In genomic region chr11:6538892-6539291, GRCh38 we compare ENCODE assay signal across 23 cellular contexts.
"Had no signal": no experiment of that assay in that cellular context is flagged by ENCODE, and none has a peak within 500 bp of the region (broad histone marks: within the 10 kb centered on the region; RNA-seq: fewer than 3 reads in every experiment).

No MANE protein-coding gene starts in this region.

- ATAC-seq: gastroesophageal sphincter; left cardiac atrium; left ventricle myocardium superior; mucosa of descending colon; natural killer cell treated with Interleukin-12 subunit alpha and Interleukin-12 subunit beta and Interleukin-15 and Interleukin-18, amount 100 ng/mL, for 72 hours; stimulated activated naive CD8-positive, alpha-beta T cell treated with anti-CD3 and anti-CD28 coated beads, Interleukin-15, Interleukin-2, amounts not matched to agents 100 U/mL and 50 U/mL, for 24 hours had no signal

- H3K4me3 ChIP-seq: gastroesophageal sphincter, hepatocyte, mucosa of descending colon, ovary, psoas muscle, right atrium auricular region, testis, transverse colon had no signal

- H3K4me3 Mint-ChIP-seq: activated CD4-positive, alpha-beta memory T cell treated with anti-CD3 and anti-CD28 coated beads for 36 hours; activated T-helper 1 cell treated with anti-CD3 and anti-CD28 coated beads, Interleukin-12 subunit alpha, Interleukin-12 subunit beta, Interleukin-2, Interleukin-4 antibody, amounts not matched to agents 30 ng/mL and 10 ng/mL and 1 ng/mL, durations not matched to agents 14 hours and 24 hours and 36 hours; natural killer cell treated with Interleukin-12 subunit alpha and Interleukin-12 subunit beta and Interleukin-15 and Interleukin-18, amount 100 ng/mL, for 72 hours had no signal

- H3K27ac ChIP-seq: epithelial cell of prostate, gastroesophageal sphincter, hepatocyte, ovary, psoas muscle, right atrium auricular region, testis, transverse colon had no signal

- DNase-seq: activated CD4-positive, alpha-beta memory T cell treated with anti-CD3 and anti-CD28 coated beads for 36 hours; activated CD4-positive, alpha-beta T cell treated with anti-CD3 and anti-CD28 coated beads for 4 hours; activated CD8-positive, alpha-beta memory T cell treated with anti-CD3 and anti-CD28 coated beads, Interleukin-2, amount 50 U/mL, for 4 hours; activated effector memory CD4-positive, alpha-beta T cell treated with anti-CD3 and anti-CD28 coated beads, Interleukin-2, amount 50 U/mL, for 16 hours; activated naive CD4-positive, alpha-beta T cell treated with anti-CD3 and anti-CD28 coated beads, Interleukin-2, amount 50 U/mL, for 16 hours; activated T-cell treated with anti-CD3 and anti-CD28 coated beads, Interleukin-2, amount 50 U/mL, for 1 hour; effector CD8-positive, alpha-beta T cell; left cardiac atrium; left ventricle myocardium superior; mucosa of descending colon; ovary; psoas muscle; stimulated activated CD4-positive, alpha-beta T cell treated with anti-CD3 and anti-CD28 coated beads, Interleukin-12 subunit alpha, Interleukin-12 subunit beta, amount 100 ng/mL, for 4 hours; stimulated activated CD4-positive, alpha-beta T cell treated with anti-CD3 and anti-CD28 coated beads, Interleukin-4, amount 100 ng/mL, for 1 hour; stimulated activated naive CD8-positive, alpha-beta T cell treated with anti-CD3 and anti-CD28 coated beads, Interleukin-15, Interleukin-2, amounts not matched to agents 100 U/mL and 50 U/mL, for 24 hours; testis; transverse colon had no signal

- H3K4me1 ChIP-seq: gastroesophageal sphincter, psoas muscle, right atrium auricular region, testis, transverse colon had no signal

- H3K9me3 ChIP-seq: gastroesophageal sphincter, mucosa of descending colon, ovary, psoas muscle, right atrium auricular region, testis, transverse colon had no signal

- H3K36me3 ChIP-seq: ovary, right atrium auricular region, transverse colon had no signal

- H3K27me3 ChIP-seq: gastroesophageal sphincter, hepatocyte, ovary, right atrium auricular region, testis, transverse colon had no signal

- H3K27ac Mint-ChIP-seq: activated CD4-positive, alpha-beta memory T cell treated with anti-CD3 and anti-CD28 coated beads for 36 hours; activated T-helper 1 cell treated with anti-CD3 and anti-CD28 coated beads, Interleukin-12 subunit alpha, Interleukin-12 subunit beta, Interleukin-2, Interleukin-4 antibody, amounts not matched to agents 30 ng/mL and 10 ng/mL and 1 ng/mL, durations not matched to agents 14 hours and 24 hours and 36 hours; natural killer cell treated with Interleukin-12 subunit alpha and Interleukin-12 subunit beta and Interleukin-15 and Interleukin-18, amount 100 ng/mL, for 72 hours had no signal

- H3K9me3 Mint-ChIP-seq: activated CD4-positive, alpha-beta memory T cell treated with anti-CD3 and anti-CD28 coated beads for 36 hours; activated T-helper 1 cell treated with anti-CD3 and anti-CD28 coated beads, Interleukin-12 subunit alpha, Interleukin-12 subunit beta, Interleukin-2, Interleukin-4 antibody, amounts not matched to agents 30 ng/mL and 10 ng/mL and 1 ng/mL, durations not matched to agents 14 hours and 24 hours and 36 hours; natural killer cell treated with Interleukin-12 subunit alpha and Interleukin-12 subunit beta and Interleukin-15 and Interleukin-18, amount 100 ng/mL, for 72 hours had no signal

- H3K27me3 Mint-ChIP-seq: activated CD4-positive, alpha-beta memory T cell treated with anti-CD3 and anti-CD28 coated beads for 36 hours; natural killer cell treated with Interleukin-12 subunit alpha and Interleukin-12 subunit beta and Interleukin-15 and Interleukin-18, amount 100 ng/mL, for 72 hours had no signal
